9 cellular contexts compared by ENCODE assay signal in the genomic region with DNA sequence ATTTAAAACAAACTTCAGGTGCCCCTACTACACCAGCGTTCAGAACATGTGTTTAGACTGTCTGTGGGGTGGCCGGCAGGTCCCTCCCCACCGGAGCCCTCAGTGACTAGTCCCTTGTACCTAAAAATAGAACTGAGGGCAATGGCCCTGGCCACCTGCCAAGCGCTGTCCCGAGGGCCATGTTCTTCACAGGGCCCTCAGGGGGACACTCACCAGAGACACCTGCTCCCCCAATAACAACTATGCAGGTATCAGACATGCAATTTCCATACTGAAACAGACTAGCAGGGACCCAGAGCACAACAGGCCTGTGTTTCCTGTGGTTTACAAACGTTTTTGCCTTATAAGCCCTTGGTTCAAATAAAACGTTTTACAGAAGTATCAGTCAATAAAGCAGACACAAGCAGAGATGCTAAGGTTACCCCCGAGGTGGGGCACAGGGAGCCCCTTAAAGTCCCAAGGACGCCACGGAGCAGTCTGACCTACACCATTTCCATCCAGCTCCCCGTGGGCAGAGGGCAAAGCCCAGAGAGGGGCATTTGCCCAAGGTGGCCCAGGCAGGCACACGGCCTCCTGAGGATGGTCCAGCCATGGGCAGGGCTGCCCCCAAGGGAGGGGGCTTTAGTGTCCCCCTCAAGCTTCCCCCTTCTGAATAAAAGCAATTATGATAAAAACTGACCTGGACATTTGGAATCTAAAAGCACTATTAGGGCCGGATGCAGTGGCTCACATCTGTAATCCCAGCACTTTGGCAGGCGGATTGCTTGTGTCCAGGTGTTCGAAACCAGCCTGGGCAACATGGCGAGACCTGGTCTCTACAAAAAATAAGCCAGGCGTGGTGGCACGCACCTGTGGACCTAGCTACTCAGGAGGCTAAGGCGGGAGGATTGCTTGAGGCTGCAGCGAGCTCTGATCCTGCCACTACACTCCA. TPM values are rescaled to one million over a fixed set of nuclear protein-coding genes. Genes with fewer than 3 reads are reported as not detected.
A peak's percentile ranks its signal among the peaks of the same experiment; 100 is the strongest.
DNase-seq lines count a peak whose midpoint lies in the region; ATAC-seq and TF ChIP-seq lines count a peak whose summit lies in the region.
"Had no signal": no experiment of that assay in that cellular context is flagged by ENCODE, and none has a peak within 500 bp of the region (broad histone marks: within the 10 kb centered on the region; RNA-seq: fewer than 3 reads in every experiment).

No MANE protein-coding gene starts in this region.

- H3K4me1 ChIP-seq in mesodermal cell (ENCODE audit: control insufficient read depth, insufficient read depth, low read length, poor library complexity, severe bottlenecking) = peaks cover 39% of the 10 kb centered on the region

- TF ChIP-seq CTCF in GM13977 (IDR thresholded peaks at IDR 0.05; ENCODE audit: extremely low read depth, insufficient read depth, missing control alignments) (no peak), RWPE1 (conservative IDR thresholded peaks at IDR 0.05; ENCODE audit: low read depth) (no peak)

- POLR2A ChIA-PET in RWPE1 (lab: Yijun Ruan, JAX; ENCODE audit: low non-redundant PET) = no interaction called here

- 88 to 89% methylated on average over 14 to 20 of the region's 20 CpGs for WGBS in mesodermal cell (ENCODE audit: insufficient coverage in 2 of 2), 2 experiments

- peak; percentile 57 for ATAC-seq in HG02763 (IDR thresholded peaks at IDR 0.05; ENCODE audit: unreplicated experiment)

- no peaks in the 10 kb centered on the region for H3K36me3 ChIP-seq in mesodermal cell (ENCODE audit: control insufficient read depth, insufficient read depth, low read length)

- in situ Hi-C loops in GM13977 (cut with MboI; ENCODE audit: low pct_unique_long_range_greater_than_20kb, low sequenced_read_pairs, unreplicated experiment) = no loop called here

- peak overlapping the region; percentile 87 for H3K27ac ChIP-seq in mesodermal cell (ENCODE audit: low read depth, low read length, severe bottlenecking)
- H3K27ac ChIP-seq in RWPE1 = no peak overlapping the region

- H3K4me3 ChIP-seq in mesodermal cell (ENCODE audit: extremely low read depth, insufficient read depth, low read length, poor library complexity, severe bottlenecking) = no peak overlapping the region

- CTCF ChIA-PET in RWPE1 (lab: Yijun Ruan, JAX) = no interaction called here

- DNase-seq in GM13977 (ENCODE audit: low spot score) (peak; percentile 51), NCI-H510A treated with DMSO at 0.1 percent for 48 hours (lab: John Stamatoyannopoulos, UW) (peak; percentile 64), GM19240 (ENCODE audit: insufficient read length, low spot score) (no peak), germinal center (ENCODE audit: low spot score) (no peak), CD1c-positive myeloid dendritic cell (ENCODE audit: extremely low spot score) (no peak), RWPE1 (ENCODE audit: low spot score) (no peak)
- DNase-seq: DND-41 had no signal

- H3K9me3 ChIP-seq in mesodermal cell (ENCODE audit: control insufficient read depth, low read length) = no peaks in the 10 kb centered on the region

RNA-seq across cellular contexts. Expression of gene MYLK3, which starts 0.9 kb away (rescaled TPM):
- polyA plus RNA-seq in mesodermal cell (2013, experiment 1 of 2) = 4.3 TPM
- 5.3 TPM for polyA plus RNA-seq in mesodermal cell (2013, experiment 2 of 2)

RNA-seq across cellular contexts. Expression of gene ORC6, which starts 59.6 kb away (rescaled TPM):
- 40.0 TPM for polyA plus RNA-seq in mesodermal cell (2013, experiment 1 of 2)
- polyA plus RNA-seq in mesodermal cell (2013, experiment 2 of 2) = 44.3 TPM

Comparison
In these comparisons a context has a peak if more than half of its experiments do, and no peak if none do; other contexts are left out.
1. DNase-seq: peak in GM13977 (single experiment) and NCI-H510A treated with DMSO at 0.1 percent for 48 hours (single experiment); none in GM19240 (single experiment), germinal center (single experiment), CD1c-positive myeloid dendritic cell (single experiment) and RWPE1 (single experiment).